ENCODE assay signal across 8 cellular contexts in genomic region chr2:85924522-85924921, GRCh38. TPM values are rescaled to one million over a fixed set of nuclear protein-coding genes. Genes with fewer than 3 reads are reported as not detected.
DNase-seq lines count a peak whose midpoint lies in the region; ATAC-seq, FAIRE-seq and TF ChIP-seq lines count a peak whose summit lies in the region.
"Had no signal": no experiment of that assay in that cellular context is flagged by ENCODE, and none has a peak within 500 bp of the region (broad histone marks: within the 10 kb centered on the region; RNA-seq: fewer than 3 reads in every experiment).

No MANE protein-coding gene starts in this region.

- no peaks in the 10 kb centered on the region for H3K27me3 Mint-ChIP-seq in MCF 10A (ENCODE audit: insufficient read depth, unreplicated experiment)

- intact Hi-C loops in MCF 10A (cut with micrococcal nuclease), result no loop called here

- FAIRE-seq in HTR-8/SVneo (lab: Jason Lieb, UNC), result no peak

- no peaks in the 10 kb centered on the region for H3K9me3 ChIP-seq in thymus (ENCODE audit: control insufficient read depth)

- no peak for TF ChIP-seq POLR2A in GM18505 (IDR thresholded peaks at IDR 0.05; ENCODE audit: borderline replicate concordance, extremely low read depth, insufficient read depth, insufficient read length)

- H3K4me1 ChIP-seq in thymus (ENCODE audit: control insufficient read depth, insufficient read depth, low read length), result peaks cover 19% of the 10 kb centered on the region

- no TSS peak for BruUV-seq in MCF 10A (replicated peaks; lab: Mats Ljungman, UMichigan)

- POLR2A ChIA-PET in MCF 10A (lab: Yijun Ruan, JAX), result interaction anchor here (0.6 to 1.4 kb wide), 2 partner anchors 36 to 182 kb away, joined by 3 to 6 read pairs; partner anchors contain the start of gene ST3GAL5

- no peaks in the 10 kb centered on the region for H3K9me3 Mint-ChIP-seq in MCF 10A (ENCODE audit: unreplicated experiment)

- DNase-seq in HTR-8/SVneo (ENCODE audit: insufficient read length, low spot score) (peak; percentile 45), MCF 10A (ENCODE audit: unreplicated experiment) (peak; percentile 92), inferior parietal cortex (ENCODE audit: extremely low spot score) (peak; percentile 67)
- no peak for DNase-seq in central memory CD4-positive, alpha-beta T cell
- DNase-seq: NCI-H526 had no signal

- CTCF ChIA-PET in MCF 10A (lab: Yijun Ruan, JAX), result interaction anchor here (1.1 kb wide), 1 partner anchor 35 kb away, joined by 4 read pairs; no protein-coding TSS in a partner anchor

- WGBS in thymus, result 38% methylated on average over 4 of the region's 4 CpGs

- peaks cover 41% of the 10 kb centered on the region for H3K4me1 Mint-ChIP-seq in MCF 10A (ENCODE audit: insufficient read depth, unreplicated experiment)

- ATAC-seq in GM18505 (IDR thresholded peaks at IDR 0.05; ENCODE audit: unreplicated experiment), result no peak
- ATAC-seq in GM21390 (IDR thresholded peaks at IDR 0.05; ENCODE audit: unreplicated experiment), result no peak

- H3K4me3 ChIP-seq in thymus (ENCODE audit: low read length), result no peak overlapping the region

- H3K4me3 Mint-ChIP-seq in MCF 10A (ENCODE audit: unreplicated experiment), result peak overlapping the region; percentile 22

- H3K36me3 Mint-ChIP-seq in MCF 10A (ENCODE audit: insufficient read depth, unreplicated experiment), result no peaks in the 10 kb centered on the region

- peak overlapping the region; percentile 1 for H3K27ac Mint-ChIP-seq in MCF 10A (ENCODE audit: low read depth, unreplicated experiment)

- no peaks in the 10 kb centered on the region for H3K36me3 ChIP-seq in thymus (ENCODE audit: control insufficient read depth, insufficient read depth)

- H3K27me3 ChIP-seq in thymus (ENCODE audit: control insufficient read depth, insufficient read depth), result no peaks in the 10 kb centered on the region

- peak overlapping the region; percentile 25 for H3K27ac ChIP-seq in thymus (ENCODE audit: low read depth)

- no peak for TF ChIP-seq CTCF in MCF 10A (IDR thresholded peaks at IDR 0.05; ENCODE audit: unreplicated experiment)

RNA-seq across cellular contexts. Expression of gene ST3GAL5, which starts 35.7 kb away (rescaled TPM):
- total RNA-seq in MCF 10A (2022), result 1.2 and 2.3 TPM in 2 replicates
- 39.2 TPM for polyA plus RNA-seq in thymus
